1 cellular context compared by ENCODE assay signal in the genomic region with DNA sequence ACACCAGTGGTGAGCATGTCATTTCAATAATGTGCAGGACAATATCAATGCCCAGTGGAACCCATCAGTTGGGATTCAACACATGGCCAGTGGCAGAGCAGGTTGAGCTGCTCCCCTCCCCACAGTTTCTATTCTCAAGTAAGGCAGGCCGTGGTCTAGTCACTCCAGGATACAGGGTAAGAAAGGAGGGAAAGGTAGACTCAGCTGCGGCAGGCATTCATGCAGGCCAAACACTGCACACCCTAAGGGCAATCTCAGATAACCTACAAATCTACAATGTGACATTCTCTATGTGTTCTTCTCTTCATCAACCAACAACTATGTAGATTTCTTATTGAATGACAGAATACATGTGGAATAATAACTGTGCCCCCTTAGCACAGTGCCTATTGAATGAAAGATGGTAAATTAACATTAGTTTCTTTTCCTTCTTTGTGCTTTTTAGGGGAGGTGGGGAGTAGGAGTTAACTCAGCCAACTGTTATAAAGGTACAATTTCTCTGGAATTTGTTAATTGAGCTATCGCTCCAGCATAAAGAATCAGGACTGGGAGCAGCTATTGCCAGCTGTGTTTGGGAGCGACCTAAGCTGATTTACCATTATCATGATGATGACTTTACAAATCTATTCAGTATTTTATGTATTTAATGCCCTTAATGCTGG.
TF ChIP-seq lines count a peak whose summit lies in the region.

No MANE protein-coding gene starts in this region.

TF ChIP-seq in H1, 55 proteins besides CTCF, POLR2A, EP300 and RAD21:
- peak; percentile 99 for TF ChIP-seq TAF7 (optimal IDR thresholded peaks at IDR 0.05; ENCODE audit: borderline replicate concordance, low read depth, low read length)
- TF ChIP-seq CEBPB (IDR thresholded peaks at IDR 0.05; ENCODE audit: low read depth, low read length): no peak
- peak; percentile 77 for TF ChIP-seq TBP (IDR thresholded peaks at IDR 0.05; ENCODE audit: low read depth, low read length)
- TF ChIP-seq, protein P1, sequence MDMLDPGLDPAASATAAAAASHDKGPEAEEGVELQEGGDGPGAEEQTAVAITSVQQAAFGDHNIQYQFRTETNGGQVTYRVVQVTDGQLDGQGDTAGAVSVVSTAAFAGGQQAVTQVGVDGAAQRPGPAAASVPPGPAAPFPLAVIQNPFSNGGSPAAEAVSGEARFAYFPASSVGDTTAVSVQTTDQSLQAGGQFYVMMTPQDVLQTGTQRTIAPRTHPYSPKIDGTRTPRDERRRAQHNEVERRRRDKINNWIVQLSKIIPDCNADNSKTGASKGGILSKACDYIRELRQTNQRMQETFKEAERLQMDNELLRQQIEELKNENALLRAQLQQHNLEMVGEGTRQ (IDR thresholded peaks at IDR 0.05; ENCODE audit: low read length): no peak
- no peak for TF ChIP-seq GTF2F1 (IDR thresholded peaks at IDR 0.05; ENCODE audit: borderline replicate concordance, low read depth, low read length)
- TF ChIP-seq SP2 (IDR thresholded peaks at IDR 0.05; ENCODE audit: low read length): no peak
- TF ChIP-seq POLR2AphosphoS5 (IDR thresholded peaks at IDR 0.05; ENCODE audit: low read depth, low read length): 0 out of 2 replicates have a peak, but pooled peaks have one; percentile 64
